Comparison of ENCODE assay signal across 8 cellular contexts in genomic region chr12:49323524-49324097, GRCh38. TPM values are rescaled to one million over a fixed set of nuclear protein-coding genes. Genes with fewer than 3 reads are reported as not detected.
DNase-seq lines count a peak whose midpoint lies in the region; ATAC-seq lines count a peak whose summit lies in the region.

No MANE protein-coding gene starts in this region.

- H3K4me3 Mint-ChIP-seq in activated CD4-positive, alpha-beta T cell treated with anti-CD3 and anti-CD28 coated beads for 36 hours = peak overlapping the region; percentile 95
- peak overlapping the region; percentile 96 for H3K4me3 Mint-ChIP-seq in activated T-helper 1 cell treated with anti-CD3 and anti-CD28 coated beads, Interleukin-12 subunit alpha, Interleukin-12 subunit beta, Interleukin-2, Interleukin-4 antibody, amounts not matched to agents 30 ng/mL and 10 ng/mL and 1 ng/mL, durations not matched to agents 14 hours and 24 hours and 36 hours
- H3K4me3 Mint-ChIP-seq in immature natural killer cell = peak overlapping the region; percentile 86 to 97 (median 91)
- H3K4me3 Mint-ChIP-seq in stimulated activated naive CD8-positive, alpha-beta T cell treated with anti-CD3 and anti-CD28 coated beads, Interleukin-15, amount 100 ng/mL, for 72 hours = peak overlapping the region; percentile 91 to 94

- peaks cover 10% of the 10 kb centered on the region for H3K4me1 Mint-ChIP-seq in activated CD4-positive, alpha-beta T cell treated with anti-CD3 and anti-CD28 coated beads for 36 hours
- H3K4me1 Mint-ChIP-seq in activated T-helper 1 cell treated with anti-CD3 and anti-CD28 coated beads, Interleukin-12 subunit alpha, Interleukin-12 subunit beta, Interleukin-2, Interleukin-4 antibody, amounts not matched to agents 30 ng/mL and 10 ng/mL and 1 ng/mL, durations not matched to agents 14 hours and 24 hours and 36 hours (ENCODE audit: low read depth) = peaks cover 28% of the 10 kb centered on the region
- H3K4me1 Mint-ChIP-seq in immature natural killer cell = peaks cover 17 to 20% of the 10 kb centered on the region in 2 donors
- H3K4me1 Mint-ChIP-seq in stimulated activated naive CD8-positive, alpha-beta T cell treated with anti-CD3 and anti-CD28 coated beads, Interleukin-15, amount 100 ng/mL, for 72 hours = peaks cover 23% of the 10 kb centered on the region

- intact Hi-C loops in activated CD4-positive, alpha-beta T cell treated with anti-CD3 and anti-CD28 coated beads for 36 hours (cut with DNase I, micrococcal nuclease) = loop anchor here (1.0 to 5.0 kb wide), 14 partner anchors 19 to 702 kb away; partner anchors contain the start of genes TUBA1B (in 2 of the 2), TUBA1C (in 2 of the 2), ARF3 (in 1 of the 2) and BCDIN3D (in 1 of the 2)
- intact Hi-C loops in activated T-helper 1 cell treated with anti-CD3 and anti-CD28 coated beads, Interleukin-12 subunit alpha, Interleukin-12 subunit beta, Interleukin-2, Interleukin-4 antibody, amounts not matched to agents 30 ng/mL and 10 ng/mL and 1 ng/mL, durations not matched to agents 14 hours and 24 hours and 36 hours (cut with micrococcal nuclease) = loop anchor here (1.0 to 5.0 kb wide), 9 partner anchors 14 to 299 kb away; partner anchors contain the start of genes C1QL4, KMT2D, TUBA1A and TUBA1C

- POLR2A ChIA-PET in activated CD4-positive, alpha-beta T cell treated with anti-CD3 and anti-CD28 coated beads for 36 hours (lab: Charles Lee) = interaction anchor here (0.6 to 2.4 kb wide), 12 partner anchors 8 to 641 kb away, joined by 3 to 11 read pairs (median 6); partner anchors contain the start of genes KANSL2, LMBR1L, PRPH and RHEBL1

- ATAC-seq in activated CD4-positive, alpha-beta T cell treated with anti-CD3 and anti-CD28 coated beads for 36 hours = no peak
- ATAC-seq in stimulated activated naive CD8-positive, alpha-beta T cell treated with anti-CD3 and anti-CD28 coated beads, Interleukin-15, amount 100 ng/mL, for 72 hours = no peak

- H3K27ac Mint-ChIP-seq in activated CD4-positive, alpha-beta T cell treated with anti-CD3 and anti-CD28 coated beads for 36 hours = peak overlapping the region; percentile 95
- peak overlapping the region; percentile 94 for H3K27ac Mint-ChIP-seq in activated T-helper 1 cell treated with anti-CD3 and anti-CD28 coated beads, Interleukin-12 subunit alpha, Interleukin-12 subunit beta, Interleukin-2, Interleukin-4 antibody, amounts not matched to agents 30 ng/mL and 10 ng/mL and 1 ng/mL, durations not matched to agents 14 hours and 24 hours and 36 hours
- H3K27ac Mint-ChIP-seq in immature natural killer cell = peak overlapping the region in 2 of 6 donors; percentile 23 to 68
- peak overlapping the region; percentile 95 to 98 for H3K27ac Mint-ChIP-seq in stimulated activated naive CD8-positive, alpha-beta T cell treated with anti-CD3 and anti-CD28 coated beads, Interleukin-15, amount 100 ng/mL, for 72 hours

- no peaks in the 10 kb centered on the region for H3K27me3 Mint-ChIP-seq in activated CD4-positive, alpha-beta T cell treated with anti-CD3 and anti-CD28 coated beads for 36 hours
- H3K27me3 Mint-ChIP-seq in activated T-helper 1 cell treated with anti-CD3 and anti-CD28 coated beads, Interleukin-12 subunit alpha, Interleukin-12 subunit beta, Interleukin-2, Interleukin-4 antibody, amounts not matched to agents 30 ng/mL and 10 ng/mL and 1 ng/mL, durations not matched to agents 14 hours and 24 hours and 36 hours (ENCODE audit: insufficient read depth) = peaks cover 4% of the 10 kb centered on the region
- peaks cover 0 to 7% (median 2%) of the 10 kb centered on the region in 3 donors for H3K27me3 Mint-ChIP-seq in immature natural killer cell (ENCODE audit: low read depth in 3 of 3)
- H3K27me3 Mint-ChIP-seq in stimulated activated naive CD8-positive, alpha-beta T cell treated with anti-CD3 and anti-CD28 coated beads, Interleukin-15, amount 100 ng/mL, for 72 hours = no peaks in the 10 kb centered on the region

- no peak for DNase-seq in activated CD4-positive, alpha-beta T cell treated with anti-CD3 and anti-CD28 coated beads for 36 hours
- DNase-seq in activated CD4-positive, alpha-beta T cell treated with anti-CD3 and anti-CD28 coated beads for 48 hours = no peak
- no peak for DNase-seq in activated T-helper 1 cell treated with anti-CD3 and anti-CD28 coated beads, Interleukin-12 subunit alpha, Interleukin-12 subunit beta, Interleukin-2, Interleukin-4 antibody, amounts not matched to agents 30 ng/mL and 10 ng/mL and 1 ng/mL, durations not matched to agents 14 hours and 24 hours and 36 hours (ENCODE audit: low spot score)
- DNase-seq in immature natural killer cell (no peak), 8988T (no peak), NCI-H510A (lab: John Stamatoyannopoulos, UW) (no peak)
- no peak for DNase-seq in stimulated activated naive CD8-positive, alpha-beta T cell treated with anti-CD3 and anti-CD28 coated beads, Interleukin-15, amount 100 ng/mL, for 72 hours
- no peak for DNase-seq in stimulated activated CD4-positive, alpha-beta T cell treated with anti-CD3 and anti-CD28 coated beads, Interleukin-15, amount 100 ng/mL, for 24 hours

- CTCF ChIA-PET in activated CD4-positive, alpha-beta T cell treated with anti-CD3 and anti-CD28 coated beads for 36 hours (lab: Charles Lee) = interaction anchor here (0.6 to 4.2 kb wide), 14 partner anchors 8 to 217 kb away, joined by 3 to 27 read pairs (median 7); partner anchors contain the start of genes C1QL4, DNAJC22 and PRPH

- H3K9me3 Mint-ChIP-seq in activated CD4-positive, alpha-beta T cell treated with anti-CD3 and anti-CD28 coated beads for 36 hours (ENCODE audit: low read depth) = no peaks in the 10 kb centered on the region
- H3K9me3 Mint-ChIP-seq in activated T-helper 1 cell treated with anti-CD3 and anti-CD28 coated beads, Interleukin-12 subunit alpha, Interleukin-12 subunit beta, Interleukin-2, Interleukin-4 antibody, amounts not matched to agents 30 ng/mL and 10 ng/mL and 1 ng/mL, durations not matched to agents 14 hours and 24 hours and 36 hours = no peaks in the 10 kb centered on the region
- no peaks in the 10 kb centered on the region for H3K9me3 Mint-ChIP-seq in immature natural killer cell
- no peaks in the 10 kb centered on the region for H3K9me3 Mint-ChIP-seq in stimulated activated naive CD8-positive, alpha-beta T cell treated with anti-CD3 and anti-CD28 coated beads, Interleukin-15, amount 100 ng/mL, for 72 hours

- peaks cover 15% of the 10 kb centered on the region for H3K36me3 Mint-ChIP-seq in activated CD4-positive, alpha-beta T cell treated with anti-CD3 and anti-CD28 coated beads for 36 hours (ENCODE audit: low read depth)
- H3K36me3 Mint-ChIP-seq in activated T-helper 1 cell treated with anti-CD3 and anti-CD28 coated beads, Interleukin-12 subunit alpha, Interleukin-12 subunit beta, Interleukin-2, Interleukin-4 antibody, amounts not matched to agents 30 ng/mL and 10 ng/mL and 1 ng/mL, durations not matched to agents 14 hours and 24 hours and 36 hours (ENCODE audit: low read depth) = peaks cover 23% of the 10 kb centered on the region
- no peaks in the 10 kb centered on the region for H3K36me3 Mint-ChIP-seq in immature natural killer cell

RNA-seq across cellular contexts. Expression of gene TROAP, which starts 0.6 kb away (rescaled TPM):
- 10 to 100 TPM; 64.5 to 84.3 TPM for total RNA-seq in activated CD4-positive, alpha-beta T cell treated with anti-CD3 and anti-CD28 coated beads for 36 hours
- 46.0 TPM in 2 replicates for total RNA-seq in activated T-helper 1 cell treated with anti-CD3 and anti-CD28 coated beads, Interleukin-12 subunit alpha, Interleukin-12 subunit beta, Interleukin-2, Interleukin-4 antibody, amounts not matched to agents 30 ng/mL and 10 ng/mL and 1 ng/mL, durations not matched to agents 14 hours and 24 hours and 36 hours
- 1 to 10 TPM; 1.9 to 4.1 (median 2.6) TPM for polyA plus RNA-seq in immature natural killer cell

RNA-seq across cellular contexts. Expression of gene C1QL4, which starts 13.4 kb away (rescaled TPM):
- not detected for total RNA-seq in activated CD4-positive, alpha-beta T cell treated with anti-CD3 and anti-CD28 coated beads for 36 hours
- not detected in 2 replicates for total RNA-seq in activated T-helper 1 cell treated with anti-CD3 and anti-CD28 coated beads, Interleukin-12 subunit alpha, Interleukin-12 subunit beta, Interleukin-2, Interleukin-4 antibody, amounts not matched to agents 30 ng/mL and 10 ng/mL and 1 ng/mL, durations not matched to agents 14 hours and 24 hours and 36 hours
- not detected for polyA plus RNA-seq in immature natural killer cell

RNA-seq across cellular contexts. Expression of gene DNAJC22, which starts 23.1 kb away (rescaled TPM):
- under 1 TPM in 1 of 2 experiments, not detected in 1; 0.05 TPM for total RNA-seq in activated CD4-positive, alpha-beta T cell treated with anti-CD3 and anti-CD28 coated beads for 36 hours
- 0.16 TPM in 1 of 2 replicates, not detected in the other for total RNA-seq in activated T-helper 1 cell treated with anti-CD3 and anti-CD28 coated beads, Interleukin-12 subunit alpha, Interleukin-12 subunit beta, Interleukin-2, Interleukin-4 antibody, amounts not matched to agents 30 ng/mL and 10 ng/mL and 1 ng/mL, durations not matched to agents 14 hours and 24 hours and 36 hours
- not detected for polyA plus RNA-seq in immature natural killer cell

RNA-seq across cellular contexts. Expression of gene PRPH, which starts 28.7 kb away (rescaled TPM):
- total RNA-seq in activated CD4-positive, alpha-beta T cell treated with anti-CD3 and anti-CD28 coated beads for 36 hours = not detected
- total RNA-seq in activated T-helper 1 cell treated with anti-CD3 and anti-CD28 coated beads, Interleukin-12 subunit alpha, Interleukin-12 subunit beta, Interleukin-2, Interleukin-4 antibody, amounts not matched to agents 30 ng/mL and 10 ng/mL and 1 ng/mL, durations not matched to agents 14 hours and 24 hours and 36 hours = 0.20 TPM in 1 of 2 replicates, not detected in the other
- polyA plus RNA-seq in immature natural killer cell = not detected

RNA-seq across cellular contexts. Expression of gene SPATS2, which starts 43.7 kb away (rescaled TPM):
- total RNA-seq in activated CD4-positive, alpha-beta T cell treated with anti-CD3 and anti-CD28 coated beads for 36 hours = 10 to 100 TPM; 10.6 to 18.8 TPM
- 11.6 and 12.0 TPM in 2 replicates for total RNA-seq in activated T-helper 1 cell treated with anti-CD3 and anti-CD28 coated beads, Interleukin-12 subunit alpha, Interleukin-12 subunit beta, Interleukin-2, Interleukin-4 antibody, amounts not matched to agents 30 ng/mL and 10 ng/mL and 1 ng/mL, durations not matched to agents 14 hours and 24 hours and 36 hours
- polyA plus RNA-seq in immature natural killer cell = 10 to 100 TPM in 1 of 3 donors, 1 to 10 TPM in 1, not detected in 1; 3.1 to 10.8 TPM
